ENCODE assay signal across 23 cellular contexts in the genomic region with DNA sequence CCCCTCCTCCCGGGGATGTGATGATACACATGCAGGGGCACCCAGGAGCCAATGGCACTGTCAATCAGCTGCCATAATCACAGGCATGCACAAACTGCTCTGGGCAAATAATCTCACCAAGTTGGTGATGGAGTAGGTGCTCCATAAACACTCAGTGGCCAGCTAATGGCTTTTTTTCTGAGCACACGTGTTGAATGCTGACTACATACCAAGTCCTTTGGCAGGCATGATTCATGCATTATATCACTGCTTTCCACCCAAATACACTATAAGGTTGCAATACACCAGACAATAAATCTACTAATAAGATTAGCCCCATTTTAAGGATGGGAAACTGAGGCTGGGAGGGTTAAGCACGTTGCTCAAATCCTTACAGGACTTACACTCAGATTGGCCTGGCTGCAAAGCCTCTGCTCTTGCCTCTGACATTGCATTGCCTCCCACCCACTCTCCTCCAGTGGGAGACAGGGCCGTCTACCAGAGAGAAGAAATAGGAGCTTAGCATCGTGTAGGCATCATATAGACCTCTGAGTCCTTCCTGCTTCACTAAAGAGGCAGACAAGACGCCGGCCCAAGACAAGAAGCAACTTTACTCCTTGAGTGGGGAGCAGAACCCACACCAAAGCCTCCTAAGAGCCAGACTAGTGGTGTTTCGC. TPM values are rescaled to one million over a fixed set of nuclear protein-coding genes. Genes with fewer than 3 reads are reported as not detected.
DNase-seq lines count a peak whose midpoint lies in the region; ATAC-seq, FAIRE-seq and TF ChIP-seq lines count a peak whose summit lies in the region.
"Had no signal": no experiment of that assay in that cellular context is flagged by ENCODE, and none has a peak within 500 bp of the region (broad histone marks: within the 10 kb centered on the region; RNA-seq: fewer than 3 reads in every experiment).

No MANE protein-coding gene starts in this region.

- no peak overlapping the region for H3K4me2 ChIP-seq in OCI-LY3 (ENCODE audit: low read length)

- H3K27me3 ChIP-seq in OCI-LY3 (ENCODE audit: low read depth, low read length) (no peaks in the 10 kb centered on the region), pancreas (no peaks in the 10 kb centered on the region)
- H3K27me3 ChIP-seq: spleen had no signal

- ATAC-seq in HG03039 (IDR thresholded peaks at IDR 0.05; ENCODE audit: unreplicated experiment) (no peak), pancreas (no peak)
- ATAC-seq: naive thymus-derived CD8-positive, alpha-beta T cell had no signal

- H3K27ac ChIP-seq in OCI-LY3 (ENCODE audit: low read length) (peak overlapping the region; percentile 93), pancreas (no peak overlapping the region)
- H3K27ac ChIP-seq: spleen had no signal

- TF ChIP-seq CTCF in OCI-LY3 (IDR thresholded peaks at IDR 0.05; ENCODE audit: low read depth, low read length): no peak
- TF ChIP-seq CTCF in pancreas (IDR thresholded peaks at IDR 0.05): no peak

- no peak overlapping the region for H3K9ac ChIP-seq in OCI-LY3 (ENCODE audit: low read length)

- intact Hi-C loops in pancreas (cut with DNase I): no loop called here

- WGBS in pancreas, 2 donors: 71 to 79% methylated on average over 8 of the region's 8 CpGs

- H3K4me1 ChIP-seq in OCI-LY3 (ENCODE audit: low read length) (peaks cover 61% of the 10 kb centered on the region), pancreas (peaks cover 0 to 13% (median 0%) of the 10 kb centered on the region in 3 donors)

- H3K79me2 ChIP-seq in OCI-LY3 (ENCODE audit: low read length): no peaks in the 10 kb centered on the region

- FAIRE-seq in GM19239 (lab: Jason Lieb, UNC) (no peak), pancreas (lab: Jason Lieb, UNC) (no peak)
- FAIRE-seq: HTR-8/SVneo, kidney had no signal

- DNase-seq in ELR (ENCODE audit: low read depth) (peak; percentile 54), fibroblast of peridontal ligament (ENCODE audit: extremely low read depth) (peak; percentile 69), amniotic stem cell (lab: John Stamatoyannopoulos, UW) (no peak), GM19239 (ENCODE audit: insufficient read length, low spot score) (no peak), pancreas (no peak)
- DNase-seq in stimulated activated CD8-positive, alpha-beta memory T cell treated with anti-CD3 and anti-CD28 coated beads, Interleukin-4, amount 100 ng/mL, for 48 hours: peak; percentile 9
- DNase-seq: activated CD4-positive, alpha-beta T cell treated with anti-CD3 and anti-CD28 coated beads, Interleukin-2, amount 10 ng/mL, durations not matched to agents 7 days and 5 days; activated T-cell treated with anti-CD3 and anti-CD28 coated beads for 4 hours; CD4-positive, alpha-beta T cell; endodermal cell; hippocampal formation; Kasumi-1; kidney; naive thymus-derived CD8-positive, alpha-beta T cell; posterior cingulate gyrus; spleen; stimulated activated CD4-positive, alpha-beta T cell treated with anti-CD3 and anti-CD28 coated beads, Interleukin-4, amount 100 ng/mL, for 4 hours; SW 1271 had no signal

- no peak overlapping the region for H2AFZ ChIP-seq in OCI-LY3 (ENCODE audit: low read depth, low read length)

- H3K9me3 ChIP-seq in OCI-LY3 (ENCODE audit: insufficient read depth, low read length) (no peaks in the 10 kb centered on the region), pancreas (no peaks in the 10 kb centered on the region)
- H3K9me3 ChIP-seq: spleen had no signal

- H3K4me3 ChIP-seq in OCI-LY3 (ENCODE audit: low read length): no peak overlapping the region
- no peak overlapping the region for H3K4me3 ChIP-seq in pancreas
- H3K4me3 ChIP-seq: spleen had no signal

- H3K36me3 ChIP-seq in OCI-LY3 (replicated peaks; ENCODE audit: low read depth, low read length) (peaks cover 5% of the 10 kb centered on the region), pancreas (no peaks in the 10 kb centered on the region)
- H3K36me3 ChIP-seq: spleen had no signal

- no peaks in the 10 kb centered on the region for H4K20me1 ChIP-seq in OCI-LY3 (ENCODE audit: insufficient read depth, low read length)

RNA-seq across cellular contexts. Expression of gene ACCSL, which starts 32.7 kb away (rescaled TPM):
- total RNA-seq in pancreas: not detected
- polyA plus RNA-seq in pancreas: not detected
- total RNA-seq: activated CD4-positive, alpha-beta T cell treated with anti-CD3 and anti-CD28 coated beads, Interleukin-2, amount 10 ng/mL, durations not matched to agents 7 days and 5 days; CD4-positive, alpha-beta T cell; chondrocyte; endodermal cell; kidney; naive thymus-derived CD8-positive, alpha-beta T cell; Right ventricle myocardium superior had no signal
- polyA plus RNA-seq: naive thymus-derived CD8-positive, alpha-beta T cell; spleen had no signal

RNA-seq across cellular contexts. Expression of gene ACCS, which starts 51.0 kb away (rescaled TPM):
- 10 to 100 TPM; 10.1 to 20.9 (median 15.0) TPM for total RNA-seq in pancreas
- 10 to 100 TPM; 47.9 to 68.1 TPM for polyA plus RNA-seq in pancreas

Comparison
In these comparisons a context has a peak if more than half of its experiments do, and no peak if none do; other contexts are left out.
1. DNase-seq: peak in ELR (single experiment), fibroblast of peridontal ligament (single experiment) and stimulated activated CD8-positive, alpha-beta memory T cell treated with anti-CD3 and anti-CD28 coated beads, Interleukin-4, amount 100 ng/mL, for 48 hours (single experiment); none in amniotic stem cell (single experiment), GM19239 (single experiment) and pancreas (0 of 6).